9 cellular contexts compared by ENCODE assay signal in the genomic region with DNA sequence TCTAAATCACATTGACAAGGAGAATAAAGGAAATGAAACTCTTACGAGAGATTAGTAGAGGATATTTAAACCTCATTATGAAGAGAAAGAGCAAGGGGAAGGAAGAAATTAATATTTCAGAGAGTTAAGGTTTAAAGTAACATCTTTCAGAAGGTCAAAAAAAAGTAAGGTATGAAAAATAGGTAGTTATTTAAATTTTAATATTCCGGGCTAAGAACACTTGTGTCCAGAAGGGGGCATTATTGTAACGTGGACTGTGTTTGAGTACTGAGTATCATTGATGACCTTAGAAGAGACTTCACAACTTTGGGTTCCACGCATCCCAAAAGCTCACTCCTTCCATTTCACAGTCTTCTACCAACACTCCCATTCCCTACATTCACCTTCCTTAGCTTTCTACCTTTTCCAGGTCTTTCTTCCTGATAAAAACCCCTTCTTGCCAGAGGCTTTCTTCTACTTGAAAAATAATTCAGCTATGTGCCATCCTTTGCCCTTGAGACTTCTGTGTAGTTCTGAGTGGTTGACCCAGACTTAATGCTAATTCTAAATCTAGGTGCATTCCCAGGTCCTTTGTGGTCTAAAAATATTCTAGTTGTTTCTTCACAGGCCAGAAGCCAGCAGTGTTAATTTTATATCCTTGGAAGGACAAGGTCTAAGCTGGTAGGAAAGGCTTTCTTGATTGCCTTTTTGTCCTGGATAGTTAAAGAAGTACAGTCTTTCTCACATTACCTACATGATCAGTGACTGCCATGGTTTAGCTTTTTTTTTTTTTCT. TPM values are rescaled to one million over a fixed set of nuclear protein-coding genes. Genes with fewer than 3 reads are reported as not detected.
DNase-seq lines count a peak whose midpoint lies in the region; ATAC-seq and TF ChIP-seq lines count a peak whose summit lies in the region.
"Had no signal": no experiment of that assay in that cellular context is flagged by ENCODE, and none has a peak within 500 bp of the region (broad histone marks: within the 10 kb centered on the region; RNA-seq: fewer than 3 reads in every experiment).

No MANE protein-coding gene starts in this region.

- intact Hi-C loops in left ventricle myocardium inferior (cut with micrococcal nuclease) = loop anchor here (10.0 kb wide), 1 partner anchor 401 kb away; the partner anchor contains the start of gene DLX2
- intact Hi-C loops in testis (cut with DNase I; ENCODE audit: low total_unique reads) = no loop called here
- intact Hi-C loops in sciatic nerve (cut with DNase I) = no loop called here

- H3K4me3 ChIP-seq in left ventricle myocardium inferior (no peak overlapping the region), testis (no peak overlapping the region)

- no peaks in the 10 kb centered on the region for H3K9me3 ChIP-seq in left ventricle myocardium inferior (replicated peaks)
- H3K9me3 ChIP-seq in testis = no peaks in the 10 kb centered on the region

- peak overlapping the region; percentile 67 for H3K27ac ChIP-seq in left ventricle myocardium inferior (replicated peaks)
- no peak overlapping the region for H3K27ac ChIP-seq in testis

- no peak for TF ChIP-seq POLR2A in testis (IDR thresholded peaks at IDR 0.05)

- H3K27me3 ChIP-seq in left ventricle myocardium inferior (ENCODE audit: low read depth) (no peaks in the 10 kb centered on the region), testis (no peaks in the 10 kb centered on the region)

- peaks cover 8 to 13% (median 10%) of the 10 kb centered on the region in 3 donors for H3K4me1 Mint-ChIP-seq in T-cell
- H3K4me1 Mint-ChIP-seq in T-helper 2 cell treated with Interferon-gamma antibody and Interleukin-4, amounts not matched to agents 5 μg/mL and 100 μg/mL, for 36 hours (ENCODE audit: low read depth) = peaks cover 3% of the 10 kb centered on the region

- TF ChIP-seq CTCF in left ventricle myocardium inferior (IDR thresholded peaks at IDR 0.05; ENCODE audit: borderline replicate concordance) (peak; percentile 55), testis (IDR thresholded peaks at IDR 0.05) (peak in 2 of 3 experiments; percentile 6 to 26)

- H3K27ac Mint-ChIP-seq in T-cell = peak overlapping the region; percentile 12 to 52
- H3K27ac Mint-ChIP-seq in T-helper 2 cell treated with Interferon-gamma antibody and Interleukin-4, amounts not matched to agents 5 μg/mL and 100 μg/mL, for 36 hours = no peak overlapping the region
- H3K27ac Mint-ChIP-seq: activated B cell treated with CpG ODN at 0.5 μM for 24 hours had no signal

- WGBS in testis, 2 donors = 70 to 76% methylated on average over 4 of the region's 4 CpGs

- peaks cover 18% of the 10 kb centered on the region for H3K36me3 ChIP-seq in left ventricle myocardium inferior
- H3K36me3 ChIP-seq in testis (ENCODE audit: low read depth, missing control alignments) = no peaks in the 10 kb centered on the region

- H3K27me3 Mint-ChIP-seq in T-cell = no peaks in the 10 kb centered on the region
- no peaks in the 10 kb centered on the region for H3K27me3 Mint-ChIP-seq in T-helper 2 cell treated with Interferon-gamma antibody and Interleukin-4, amounts not matched to agents 5 μg/mL and 100 μg/mL, for 36 hours (ENCODE audit: low read depth)
- H3K27me3 Mint-ChIP-seq: activated B cell treated with CpG ODN at 0.5 μM for 24 hours had no signal

- POLR2A ChIA-PET in T-cell (lab: Charles Lee) = interaction anchor here in 1 of 2 donors (0.6 kb wide), 1 partner anchor 434 kb away, joined by 5 read pairs; no protein-coding TSS in a partner anchor

- H3K36me3 Mint-ChIP-seq in T-cell = peaks cover 10% of the 10 kb centered on the region
- H3K36me3 Mint-ChIP-seq in T-helper 2 cell treated with Interferon-gamma antibody and Interleukin-4, amounts not matched to agents 5 μg/mL and 100 μg/mL, for 36 hours (ENCODE audit: low read depth) = peaks cover 8% of the 10 kb centered on the region

- H3K4me1 ChIP-seq in left ventricle myocardium inferior (peaks cover 47% of the 10 kb centered on the region), testis (no peaks in the 10 kb centered on the region)

- ATAC-seq in T-cell (replicated peaks in 1 of 4) (no peak), sciatic nerve (no peak), HG03139 (IDR thresholded peaks at IDR 0.05; ENCODE audit: unreplicated experiment) (no peak)

- H3K4me3 Mint-ChIP-seq in T-cell = no peak overlapping the region
- H3K4me3 Mint-ChIP-seq in T-helper 2 cell treated with Interferon-gamma antibody and Interleukin-4, amounts not matched to agents 5 μg/mL and 100 μg/mL, for 36 hours = no peak overlapping the region
- H3K4me3 Mint-ChIP-seq: activated B cell treated with CpG ODN at 0.5 μM for 24 hours had no signal

- CTCF ChIA-PET in T-cell (lab: Charles Lee) = interaction anchor here (0.6 to 6.1 kb wide), 25 partner anchors 9 to 1229 kb away, joined by 3 to 42 read pairs (median 5); partner anchors contain the start of gene DYNC1I2 (in 1 of the 2)

- DNase-seq in DMS53 (lab: John Stamatoyannopoulos, UW) (peak; percentile 69), HuH-7 (ENCODE audit: low spot score) (peak; percentile 26), T-cell (peak in 2 of 34 experiments; percentile 2 to 6), left ventricle myocardium inferior (no peak), testis (no peak), sciatic nerve (ENCODE audit: low spot score) (no peak)
- DNase-seq in T-helper 2 cell treated with Interferon-gamma antibody and Interleukin-4, amounts not matched to agents 5 μg/mL and 100 μg/mL, for 36 hours (ENCODE audit: low spot score) = no peak
- DNase-seq: activated B cell treated with CpG ODN at 0.5 μM for 24 hours had no signal

- H3K9me3 Mint-ChIP-seq in T-cell = no peaks in the 10 kb centered on the region
- H3K9me3 Mint-ChIP-seq in T-helper 2 cell treated with Interferon-gamma antibody and Interleukin-4, amounts not matched to agents 5 μg/mL and 100 μg/mL, for 36 hours = no peaks in the 10 kb centered on the region
- H3K9me3 Mint-ChIP-seq: activated B cell treated with CpG ODN at 0.5 μM for 24 hours had no signal

RNA-seq across cellular contexts. Expression of gene DYNC1I2, which starts 16.5 kb away (rescaled TPM):
- total RNA-seq in T-cell (10 to 100 TPM; 25.6 to 43.7 (median 42.4) TPM), left ventricle myocardium inferior (66.9 TPM), testis (100 to 1,000 TPM; 104 to 106 TPM), sciatic nerve (121 TPM)
- 114 TPM for polyA plus RNA-seq in testis (ENCODE audit: insufficient read depth, low read depth, low replicate concordance)

Comparison
In these comparisons a context has a peak if more than half of its experiments do, and no peak if none do; other contexts are left out.
1. DNase-seq: peak in DMS53 (single experiment) and HuH-7 (single experiment); none in left ventricle myocardium inferior (single experiment), testis (single experiment), T-helper 2 cell treated with Interferon-gamma antibody and Interleukin-4, amounts not matched to agents 5 μg/mL and 100 μg/mL, for 36 hours (single experiment) and sciatic nerve (single experiment).